In the genomic region with DNA sequence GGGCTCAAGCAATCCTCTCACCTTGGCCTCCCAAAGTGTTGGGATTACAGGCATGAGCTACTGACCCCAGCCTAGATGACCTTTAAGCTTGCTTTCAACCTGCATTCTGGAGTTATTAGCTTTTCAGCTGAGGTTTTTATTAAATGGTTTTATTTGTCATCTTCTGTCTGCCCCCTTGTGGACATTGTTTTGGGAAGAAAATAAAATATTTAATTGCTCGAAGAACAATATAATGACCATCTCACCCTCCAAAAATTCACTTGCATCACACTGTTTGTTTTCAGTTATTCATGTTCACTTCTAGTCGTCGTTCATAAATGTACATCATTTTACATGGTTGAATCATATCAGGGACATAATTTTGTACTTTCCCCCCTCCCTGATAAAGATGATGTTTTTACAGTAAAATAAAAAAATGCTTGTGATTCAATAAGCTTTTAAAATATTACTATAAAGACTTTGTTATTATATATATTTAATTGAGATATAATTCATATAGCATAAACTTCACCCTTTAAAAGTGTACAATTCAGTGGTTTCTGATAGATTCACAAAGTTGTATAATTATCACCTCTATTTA, we compare ENCODE assay signal across 8 cellular contexts. TPM values are rescaled to one million over a fixed set of nuclear protein-coding genes. Genes with fewer than 3 reads are reported as not detected.
A peak's percentile ranks its signal among the peaks of the same experiment; 100 is the strongest.
DNase-seq lines count a peak whose midpoint lies in the region; ATAC-seq and TF ChIP-seq lines count a peak whose summit lies in the region.

No MANE protein-coding gene starts in this region.

- POLR2A ChIA-PET in WTC11 (lab: Charles Lee): interaction anchor here (0.7 kb wide), 1 partner anchor 175 kb away, joined by 4 read pairs; no protein-coding TSS in a partner anchor

- TF ChIP-seq CTCF in AG09319 (IDR thresholded peaks at IDR 0.05; ENCODE audit: low read depth, low read length): peak; percentile 52
- TF ChIP-seq CTCF in HFF-Myc (IDR thresholded peaks at IDR 0.05; ENCODE audit: low read depth, low read length, missing control alignments): peak; percentile 39
- TF ChIP-seq CTCF in WTC11 (IDR thresholded peaks at IDR 0.05): peak; percentile 37; the same call in 1 of the 2 replicates

- H3K4me3 Mint-ChIP-seq in WTC11: no peak overlapping the region

- CTCF ChIA-PET in WTC11 (lab: Charles Lee): interaction anchor here (0.6 to 6.8 kb wide), 29 partner anchors 10 to 384 kb away, joined by 3 to 141 read pairs (median 4); a partner anchor contains a TSS

- no peak overlapping the region for H3K4me3 ChIP-seq in HFF-Myc (replicated peaks; ENCODE audit: low read depth, low read length)

- no peaks in the 10 kb centered on the region for H3K9me3 Mint-ChIP-seq in WTC11

- no peaks in the 10 kb centered on the region for H3K36me3 Mint-ChIP-seq in WTC11

- ATAC-seq in WTC11 (no peak), left lobe of liver (peak; percentile 62), GM21381 (IDR thresholded peaks at IDR 0.05; ENCODE audit: unreplicated experiment) (no peak)

- no peaks in the 10 kb centered on the region for H3K4me1 Mint-ChIP-seq in WTC11

- DNase-seq in AG09319 (ENCODE audit: extremely low read depth, low read depth): no peak
- DNase-seq in HFF-Myc (ENCODE audit: extremely low read depth, low read depth): no peak
- no peak for DNase-seq in WTC11 (ENCODE audit: low spot score)
- DNase-seq in left lobe of liver (ENCODE audit: low spot score): no peak
- no peak for DNase-seq in SKM-1 treated with dmso at 0.1 percent for 144 hours (lab: John Stamatoyannopoulos, UW; ENCODE audit: unreplicated experiment)
- no peak for DNase-seq in activated naive CD4-positive, alpha-beta T cell treated with Interleukin-2 at 50 U/mL for 16 hours
- DNase-seq in NCI-H1436 treated with DMSO at 0.1 percent for 48 hours (lab: John Stamatoyannopoulos, UW): no peak

- H3K27me3 Mint-ChIP-seq in WTC11 (ENCODE audit: low read depth): peaks cover 3% of the 10 kb centered on the region; the same call in 1 of the 2 replicates

- H3K27ac Mint-ChIP-seq in WTC11: no peak overlapping the region

TF ChIP-seq in WTC11, 78 proteins besides CTCF, POLR2A, EP300 and RAD21:
- TF ChIP-seq, protein P1, sequence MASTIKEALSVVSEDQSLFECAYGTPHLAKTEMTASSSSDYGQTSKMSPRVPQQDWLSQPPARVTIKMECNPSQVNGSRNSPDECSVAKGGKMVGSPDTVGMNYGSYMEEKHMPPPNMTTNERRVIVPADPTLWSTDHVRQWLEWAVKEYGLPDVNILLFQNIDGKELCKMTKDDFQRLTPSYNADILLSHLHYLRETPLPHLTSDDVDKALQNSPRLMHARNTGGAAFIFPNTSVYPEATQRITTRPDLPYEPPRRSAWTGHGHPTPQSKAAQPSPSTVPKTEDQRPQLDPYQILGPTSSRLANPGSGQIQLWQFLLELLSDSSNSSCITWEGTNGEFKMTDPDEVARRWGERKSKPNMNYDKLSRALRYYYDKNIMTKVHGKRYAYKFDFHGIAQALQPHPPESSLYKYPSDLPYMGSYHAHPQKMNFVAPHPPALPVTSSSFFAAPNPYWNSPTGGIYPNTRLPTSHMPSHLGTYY (CRISPR knock-in tag; IDR thresholded peaks at IDR 0.05): no peak
- no peak for TF ChIP-seq ZNF138 (CRISPR knock-in tag; conservative IDR thresholded peaks at IDR 0.05)
- TF ChIP-seq, protein P2, sequence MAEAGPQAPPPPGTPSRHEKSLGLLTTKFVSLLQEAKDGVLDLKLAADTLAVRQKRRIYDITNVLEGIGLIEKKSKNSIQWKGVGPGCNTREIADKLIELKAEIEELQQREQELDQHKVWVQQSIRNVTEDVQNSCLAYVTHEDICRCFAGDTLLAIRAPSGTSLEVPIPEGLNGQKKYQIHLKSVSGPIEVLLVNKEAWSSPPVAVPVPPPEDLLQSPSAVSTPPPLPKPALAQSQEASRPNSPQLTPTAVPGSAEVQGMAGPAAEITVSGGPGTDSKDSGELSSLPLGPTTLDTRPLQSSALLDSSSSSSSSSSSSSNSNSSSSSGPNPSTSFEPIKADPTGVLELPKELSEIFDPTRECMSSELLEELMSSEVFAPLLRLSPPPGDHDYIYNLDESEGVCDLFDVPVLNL (CRISPR knock-in tag; IDR thresholded peaks at IDR 0.05; ENCODE audit: borderline replicate concordance, low read depth): no peak
- TF ChIP-seq, protein P3, sequence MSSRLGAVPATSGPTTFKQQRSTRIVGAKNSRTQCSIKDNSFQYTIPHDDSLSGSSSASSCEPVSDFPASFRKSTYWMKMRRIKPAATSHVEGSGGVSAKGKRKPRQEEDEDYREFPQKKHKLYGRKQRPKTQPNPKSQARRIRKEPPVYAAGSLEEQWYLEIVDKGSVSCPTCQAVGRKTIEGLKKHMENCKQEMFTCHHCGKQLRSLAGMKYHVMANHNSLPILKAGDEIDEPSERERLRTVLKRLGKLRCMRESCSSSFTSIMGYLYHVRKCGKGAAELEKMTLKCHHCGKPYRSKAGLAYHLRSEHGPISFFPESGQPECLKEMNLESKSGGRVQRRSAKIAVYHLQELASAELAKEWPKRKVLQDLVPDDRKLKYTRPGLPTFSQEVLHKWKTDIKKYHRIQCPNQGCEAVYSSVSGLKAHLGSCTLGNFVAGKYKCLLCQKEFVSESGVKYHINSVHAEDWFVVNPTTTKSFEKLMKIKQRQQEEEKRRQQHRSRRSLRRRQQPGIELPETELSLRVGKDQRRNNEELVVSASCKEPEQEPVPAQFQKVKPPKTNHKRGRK (CRISPR knock-in tag; IDR thresholded peaks at IDR 0.05; ENCODE audit: borderline replicate concordance): no peak
- no peak for TF ChIP-seq ZNF232 (CRISPR knock-in tag; IDR thresholded peaks at IDR 0.05)
- TF ChIP-seq, protein P4, sequence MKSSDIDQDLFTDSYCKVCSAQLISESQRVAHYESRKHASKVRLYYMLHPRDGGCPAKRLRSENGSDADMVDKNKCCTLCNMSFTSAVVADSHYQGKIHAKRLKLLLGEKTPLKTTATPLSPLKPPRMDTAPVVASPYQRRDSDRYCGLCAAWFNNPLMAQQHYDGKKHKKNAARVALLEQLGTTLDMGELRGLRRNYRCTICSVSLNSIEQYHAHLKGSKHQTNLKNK (CRISPR knock-in tag; IDR thresholded peaks at IDR 0.05): no peak
- no peak for TF ChIP-seq ESRRA (CRISPR knock-in tag; IDR thresholded peaks at IDR 0.05; ENCODE audit: borderline replicate concordance)
- TF ChIP-seq, protein P5, sequence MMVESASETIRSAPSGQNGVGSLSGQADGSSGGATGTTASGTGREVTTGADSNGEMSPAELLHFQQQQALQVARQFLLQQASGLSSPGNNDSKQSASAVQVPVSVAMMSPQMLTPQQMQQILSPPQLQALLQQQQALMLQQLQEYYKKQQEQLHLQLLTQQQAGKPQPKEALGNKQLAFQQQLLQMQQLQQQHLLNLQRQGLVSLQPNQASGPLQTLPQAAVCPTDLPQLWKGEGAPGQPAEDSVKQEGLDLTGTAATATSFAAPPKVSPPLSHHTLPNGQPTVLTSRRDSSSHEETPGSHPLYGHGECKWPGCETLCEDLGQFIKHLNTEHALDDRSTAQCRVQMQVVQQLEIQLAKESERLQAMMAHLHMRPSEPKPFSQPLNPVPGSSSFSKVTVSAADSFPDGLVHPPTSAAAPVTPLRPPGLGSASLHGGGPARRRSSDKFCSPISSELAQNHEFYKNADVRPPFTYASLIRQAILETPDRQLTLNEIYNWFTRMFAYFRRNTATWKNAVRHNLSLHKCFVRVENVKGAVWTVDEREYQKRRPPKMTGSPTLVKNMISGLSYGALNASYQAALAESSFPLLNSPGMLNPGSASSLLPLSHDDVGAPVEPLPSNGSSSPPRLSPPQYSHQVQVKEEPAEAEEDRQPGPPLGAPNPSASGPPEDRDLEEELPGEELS (CRISPR knock-in tag; IDR thresholded peaks at IDR 0.05): no peak
- no peak for TF ChIP-seq ZNF671 (CRISPR knock-in tag; IDR thresholded peaks at IDR 0.05)
- no peak for TF ChIP-seq NR1H2 (CRISPR knock-in tag; IDR thresholded peaks at IDR 0.05)
- TF ChIP-seq ZNF219 (CRISPR knock-in tag; IDR thresholded peaks at IDR 0.05; ENCODE audit: borderline replicate concordance): no peak
- no peak for TF ChIP-seq SOX15 (CRISPR knock-in tag; IDR thresholded peaks at IDR 0.05)
- TF ChIP-seq, protein P6, sequence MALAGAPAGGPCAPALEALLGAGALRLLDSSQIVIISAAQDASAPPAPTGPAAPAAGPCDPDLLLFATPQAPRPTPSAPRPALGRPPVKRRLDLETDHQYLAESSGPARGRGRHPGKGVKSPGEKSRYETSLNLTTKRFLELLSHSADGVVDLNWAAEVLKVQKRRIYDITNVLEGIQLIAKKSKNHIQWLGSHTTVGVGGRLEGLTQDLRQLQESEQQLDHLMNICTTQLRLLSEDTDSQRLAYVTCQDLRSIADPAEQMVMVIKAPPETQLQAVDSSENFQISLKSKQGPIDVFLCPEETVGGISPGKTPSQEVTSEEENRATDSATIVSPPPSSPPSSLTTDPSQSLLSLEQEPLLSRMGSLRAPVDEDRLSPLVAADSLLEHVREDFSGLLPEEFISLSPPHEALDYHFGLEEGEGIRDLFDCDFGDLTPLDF (CRISPR knock-in tag; IDR thresholded peaks at IDR 0.05): no peak
- no peak for TF ChIP-seq ZNF317 (CRISPR knock-in tag; IDR thresholded peaks at IDR 0.05; ENCODE audit: borderline replicate concordance, low read depth)
- TF ChIP-seq, protein P7, sequence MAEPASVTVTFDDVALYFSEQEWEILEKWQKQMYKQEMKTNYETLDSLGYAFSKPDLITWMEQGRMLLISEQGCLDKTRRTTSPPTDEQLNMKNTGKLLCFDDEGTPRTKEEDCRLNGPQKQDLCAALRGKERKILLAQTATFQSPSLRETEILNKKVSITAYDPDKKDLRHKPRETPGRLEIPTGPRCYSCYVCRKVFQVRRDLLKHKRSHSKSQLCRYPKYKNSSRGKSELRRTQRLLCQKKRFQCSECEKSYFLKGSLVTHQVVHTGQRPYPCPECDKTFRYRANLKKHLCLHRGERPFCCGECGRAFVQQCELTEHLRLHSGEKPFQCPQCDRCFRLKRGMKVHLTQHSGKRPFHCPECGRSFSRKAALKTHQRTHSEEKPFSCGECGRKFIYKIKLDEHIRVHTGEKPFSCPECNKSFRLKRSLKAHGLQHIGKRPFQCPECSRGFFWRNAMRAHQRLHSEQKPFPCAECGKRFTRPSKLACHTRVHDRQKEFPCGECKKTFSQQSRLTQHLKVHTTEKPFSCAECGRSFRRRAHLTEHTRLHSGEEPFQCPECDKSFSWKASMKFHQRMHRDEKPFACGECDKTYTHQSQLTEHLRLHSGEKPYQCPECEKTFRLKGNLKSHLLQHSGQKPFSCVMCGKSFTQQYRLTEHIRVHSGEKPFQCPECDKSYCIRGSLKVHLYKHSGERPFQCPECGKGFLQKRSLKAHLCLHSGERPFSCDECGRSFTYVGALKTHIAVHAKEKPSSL (CRISPR knock-in tag; conservative IDR thresholded peaks at IDR 0.05): no peak
- TF ChIP-seq OVOL2 (CRISPR knock-in tag; IDR thresholded peaks at IDR 0.05; ENCODE audit: borderline replicate concordance): no peak
- TF ChIP-seq JUN (CRISPR knock-in tag; IDR thresholded peaks at IDR 0.05): no peak

RNA-seq across cellular contexts. Expression of a gene that starts 10.1 kb away (rescaled TPM):
- total RNA-seq in WTC11 (2021): 25.9 to 26.9 TPM (median 26.5 TPM) in 3 replicates
- 5.9 TPM for total RNA-seq in left lobe of liver

RNA-seq across cellular contexts. Expression of a gene that starts 10.5 kb away (rescaled TPM):
- 0.14 to 0.24 TPM (median 0.23 TPM) in 3 replicates for total RNA-seq in WTC11 (2021)
- 42.3 TPM for total RNA-seq in left lobe of liver

RNA-seq across cellular contexts. Expression of a gene that starts 20.2 kb away (rescaled TPM):
- total RNA-seq in WTC11 (2021) (0.92 to 1.2 TPM (median 1.2 TPM) in 3 replicates), left lobe of liver (not detected)

RNA-seq across cellular contexts. Expression of a gene that starts 34.1 kb away (rescaled TPM):
- total RNA-seq in WTC11 (2021): 78.5 to 89.2 TPM (median 80.0 TPM) in 3 replicates
- total RNA-seq in left lobe of liver: 0.48 TPM

Comparison
In these comparisons a context has a peak if more than half of its experiments do, and no peak if none do; other contexts are left out.
1. RNA of a gene that starts 10.5 kb away (total RNA-seq): 42.3 TPM in left lobe of liver (single experiment); 0.14 to 0.24 TPM in WTC11; every median in the first group is over 10 times any median in the second.
2. Peak in every context shown above with its lines, with median percentiles within 50 percentile points of each other: CTCF ChIP-seq.